In genomic region chr13:101572456-101572855, GRCh38 we compare ENCODE assay signal across 30 cellular contexts.
A peak's percentile ranks its signal among the peaks of the same experiment; 100 is the strongest.
DNase-seq lines count a peak whose midpoint lies in the region; ATAC-seq and TF ChIP-seq lines count a peak whose summit lies in the region.
"Had no signal": no experiment of that assay in that cellular context is flagged by ENCODE, and none has a peak within 500 bp of the region (broad histone marks: within the 10 kb centered on the region; RNA-seq: fewer than 3 reads in every experiment).

No MANE protein-coding gene starts in this region.

- no peaks in the 10 kb centered on the region for H3F3A ChIP-seq in GM23338 (replicated peaks; ENCODE audit: low read depth)

- DNase-seq in GM23338 (ENCODE audit: low spot score): no peak
- DNase-seq in Panc1 (ENCODE audit: low read depth, low spot score): no peak
- DNase-seq in fibroblast of lung (ENCODE audit: low read depth in 2 of 2): no peak
- no peak for DNase-seq in trophoblast cell
- no peak for DNase-seq in stimulated activated naive CD8-positive, alpha-beta T cell treated with anti-CD3 and anti-CD28 coated beads, Interleukin-15, Interleukin-2, amounts not matched to agents 100 U/mL and 50 U/mL, for 24 hours
- DNase-seq in GOT3 (lab: John Stamatoyannopoulos, UW): no peak
- no peak for DNase-seq in type B pancreatic cell (ENCODE audit: extremely low spot score, unreplicated experiment)
- DNase-seq: activated CD4-positive, alpha-beta T cell treated with anti-CD3 and anti-CD28 coated beads for 4 hours; activated T-cell treated with anti-CD3 and anti-CD28 coated beads for 4 hours; amygdala; foreskin melanocyte; GDM1; heart left ventricle; kidney; naive B cell; NCI-H1092 treated with DMSO at 0.1 percent for 48 hours; NCI-H1694 treated with DMSO at 0.1 percent for 48 hours; NCI-H510A; right lobe of liver; Right ventricle myocardium superior; stimulated activated CD4-positive, alpha-beta T cell treated with anti-CD3 and anti-CD28 coated beads, Interleukin-12 subunit alpha, Interleukin-12 subunit beta, amount 100 ng/mL, for 4 hours; stimulated activated CD4-positive, alpha-beta T cell treated with anti-CD3 and anti-CD28 coated beads, Interleukin-4, amount 100 ng/mL, for 1 hour; tibial artery had no signal

- H3K18ac ChIP-seq in trophoblast cell (ENCODE audit: low read length): no peak overlapping the region

- H2AFZ ChIP-seq in GM23338 (peak overlapping the region; percentile 66; the same call in 1 of the 2 replicates), fibroblast of lung (ENCODE audit: low read length) (peak overlapping the region; percentile 47), trophoblast cell (ENCODE audit: insufficient read depth, low read length, poor library complexity) (no peak overlapping the region)

- no CpG with 5 or more reads among the region's 5 CpGs for WGBS in trophoblast cell (ENCODE audit: extremely low coverage, insufficient coverage, insufficient read length)

- H3K79me2 ChIP-seq in GM23338 (replicated peaks; ENCODE audit: insufficient read depth): no peaks in the 10 kb centered on the region
- H3K79me2 ChIP-seq in fibroblast of lung (ENCODE audit: control insufficient read depth, insufficient read depth, low read length): no peaks in the 10 kb centered on the region
- no peaks in the 10 kb centered on the region for H3K79me2 ChIP-seq in trophoblast cell (ENCODE audit: control insufficient read depth, insufficient read depth, low read length, poor library complexity)

- H3K27me3 Mint-ChIP-seq in GM23338 (ENCODE audit: insufficient read depth, low read depth, poor library complexity) (no peaks in the 10 kb centered on the region), type B pancreatic cell (peaks cover 8% of the 10 kb centered on the region)
- H3K27me3 Mint-ChIP-seq: activated naive CD4-positive, alpha-beta T cell treated with anti-CD3 and anti-CD28 coated beads, Interleukin-2, amount 50 U/mL, for 24 hours had no signal

- H3K36me3 ChIP-seq in GM23338 (ENCODE audit: insufficient read depth) (no peaks in the 10 kb centered on the region), Panc1 (ENCODE audit: control insufficient read depth, insufficient read depth, low read length) (no peaks in the 10 kb centered on the region), fibroblast of lung (ENCODE audit: control insufficient read depth, insufficient read depth, low read length) (no peaks in the 10 kb centered on the region), trophoblast cell (ENCODE audit: control insufficient read depth in 1 of 2, insufficient read depth in 2 of 2, low read length in 2 of 2) (no peaks in the 10 kb centered on the region)
- H3K36me3 ChIP-seq: BLaER1, breast epithelium, heart left ventricle, prostate gland, right lobe of liver, tibial artery had no signal

- H3K14ac ChIP-seq in trophoblast cell (ENCODE audit: low read length): no peak overlapping the region

- no peaks in the 10 kb centered on the region for H3K9me3 ChIP-seq in Panc1 (ENCODE audit: control insufficient read depth, insufficient read depth, low read depth, low read length)
- H3K9me3 ChIP-seq in fibroblast of lung (ENCODE audit: control insufficient read depth, insufficient read depth, low read depth, low read length): no peaks in the 10 kb centered on the region
- H3K9me3 ChIP-seq in trophoblast cell (ENCODE audit: insufficient read depth, low read depth, low read length): no peaks in the 10 kb centered on the region
- H3K9me3 ChIP-seq: BLaER1, breast epithelium, heart left ventricle, prostate gland, right lobe of liver, tibial artery had no signal

- H4K20me1 ChIP-seq in GM23338 (replicated peaks; ENCODE audit: insufficient read depth) (no peaks in the 10 kb centered on the region), fibroblast of lung (ENCODE audit: control insufficient read depth, extremely low read depth, insufficient read depth, low read length) (no peaks in the 10 kb centered on the region)
- H4K20me1 ChIP-seq: BLaER1 had no signal

- no peak overlapping the region for H2AK5ac ChIP-seq in trophoblast cell (ENCODE audit: low read length)

- H3K27ac ChIP-seq in GM23338 (ENCODE audit: low read depth): no peak overlapping the region
- peak overlapping the region; percentile 74 for H3K27ac ChIP-seq in Panc1 (ENCODE audit: low read length)
- H3K27ac ChIP-seq in fibroblast of lung (ENCODE audit: insufficient read depth, low read length): no peak overlapping the region
- H3K27ac ChIP-seq in trophoblast cell (ENCODE audit: low read depth, low read length): no peak overlapping the region
- H3K27ac ChIP-seq: BLaER1, breast epithelium, epithelial cell of prostate, heart left ventricle, prostate gland, right lobe of liver, tibial artery had no signal

- CTCF ChIA-PET in Panc1 (lab: Charles Lee): no interaction called here

- no peak overlapping the region for H4K91ac ChIP-seq in trophoblast cell (ENCODE audit: low read depth, low read length)

- H4K12ac ChIP-seq in trophoblast cell (ENCODE audit: low read depth, low read length): no peak overlapping the region

- H3K9ac ChIP-seq in fibroblast of lung (ENCODE audit: insufficient read depth, low read length) (no peak overlapping the region), trophoblast cell (ENCODE audit: low read length) (peak overlapping the region; percentile 34)
- H3K9ac ChIP-seq: BLaER1 had no signal

- H3K4me3 ChIP-seq in GM23338 (no peak overlapping the region), Panc1 (ENCODE audit: low read depth in 2 of 2, low read length in 2 of 2) (no peak overlapping the region), fibroblast of lung (replicated peaks in 1 of 4; ENCODE audit: control extremely low read depth in 1 of 4, insufficient read depth in 1 of 4, low read depth in 3 of 4, low read length in 4 of 4) (no peak overlapping the region), trophoblast cell (ENCODE audit: low read depth, low read length) (no peak overlapping the region)
- H3K4me3 ChIP-seq: BLaER1, breast epithelium, heart left ventricle, K562, prostate gland, right lobe of liver, tibial artery had no signal

- no peak overlapping the region for H3K4ac ChIP-seq in trophoblast cell (ENCODE audit: low read depth, low read length)

- intact Hi-C loops in Panc1 (cut with micrococcal nuclease; ENCODE audit: unreplicated experiment): no loop called here

- ATAC-seq in GM23338 (no peak), Panc1 (peak; percentile 17; the same call in 1 of the 2 replicates)
- ATAC-seq in stimulated activated naive CD8-positive, alpha-beta T cell treated with anti-CD3 and anti-CD28 coated beads, Interleukin-15, Interleukin-2, amounts not matched to agents 100 U/mL and 50 U/mL, for 24 hours: no peak
- ATAC-seq: heart left ventricle, K562, right lobe of liver had no signal

- H3K9me3 Mint-ChIP-seq in GM23338 (no peaks in the 10 kb centered on the region), type B pancreatic cell (no peaks in the 10 kb centered on the region)
- H3K9me3 Mint-ChIP-seq: activated naive CD4-positive, alpha-beta T cell treated with anti-CD3 and anti-CD28 coated beads, Interleukin-2, amount 50 U/mL, for 24 hours; mesothelial cell of epicardium; naive B cell had no signal

- H3K27ac Mint-ChIP-seq in GM23338 (peak overlapping the region; percentile 8; the same call in 1 of the 2 replicates), type B pancreatic cell (no peak overlapping the region)
- H3K27ac Mint-ChIP-seq: activated naive CD4-positive, alpha-beta T cell treated with anti-CD3 and anti-CD28 coated beads, Interleukin-2, amount 50 U/mL, for 24 hours; mesothelial cell of epicardium had no signal

- H3K27me3 ChIP-seq in GM23338 (ENCODE audit: insufficient read depth) (no peaks in the 10 kb centered on the region), Panc1 (ENCODE audit: control insufficient read depth, insufficient read depth, low read length) (no peaks in the 10 kb centered on the region), fibroblast of lung (ENCODE audit: control insufficient read depth, insufficient read depth, low read length) (no peaks in the 10 kb centered on the region), trophoblast cell (ENCODE audit: insufficient read depth, low read length) (no peaks in the 10 kb centered on the region)
- H3K27me3 ChIP-seq: BLaER1, breast epithelium, heart left ventricle, right lobe of liver, tibial artery had no signal

- in situ Hi-C loops in Panc1 (cut with HindIII; ENCODE audit: low pct_unique_long_range_greater_than_20kb, low sequenced_read_pairs): no loop called here

- H2BK12ac ChIP-seq in trophoblast cell (ENCODE audit: low read length): no peak overlapping the region

- BruUV-seq in Panc1 (replicated peaks; lab: Mats Ljungman, UMichigan): no TSS peak

- no peaks in the 10 kb centered on the region for H3K79me1 ChIP-seq in trophoblast cell (ENCODE audit: low read length)

- TF ChIP-seq CTCF in GM23338 (conservative IDR thresholded peaks at IDR 0.05; ENCODE audit: low read depth in 2 of 2): no peak
- TF ChIP-seq CTCF in Panc1 (IDR thresholded peaks at IDR 0.05): no peak
- TF ChIP-seq CTCF in fibroblast of lung (conservative IDR thresholded peaks at IDR 0.05 in 1 of 2, IDR thresholded peaks at IDR 0.05 in 1 of 2; ENCODE audit: low read depth in 1 of 2, low read length in 2 of 2): no peak
- TF ChIP-seq CTCF in type B pancreatic cell (conservative IDR thresholded peaks at IDR 0.05): no peak

- POLR2A ChIA-PET in Panc1 (lab: Charles Lee): no interaction called here

- H3K23ac ChIP-seq in trophoblast cell (ENCODE audit: low read length): no peak overlapping the region

- no peak overlapping the region for H2BK120ac ChIP-seq in trophoblast cell (ENCODE audit: insufficient read depth, low read length, poor library complexity)

- no peak overlapping the region for H3K4me3 Mint-ChIP-seq in GM23338
- no peak overlapping the region for H3K4me3 Mint-ChIP-seq in type B pancreatic cell
- H3K4me3 Mint-ChIP-seq: activated naive CD4-positive, alpha-beta T cell treated with anti-CD3 and anti-CD28 coated beads, Interleukin-2, amount 50 U/mL, for 24 hours; mesothelial cell of epicardium; naive B cell had no signal

- H3K4me1 Mint-ChIP-seq in GM23338: peaks cover 9% of the 10 kb centered on the region
- H3K4me1 Mint-ChIP-seq in type B pancreatic cell (ENCODE audit: unreplicated experiment): peaks cover 5% of the 10 kb centered on the region
- H3K4me1 Mint-ChIP-seq: activated naive CD4-positive, alpha-beta T cell treated with anti-CD3 and anti-CD28 coated beads, Interleukin-2, amount 50 U/mL, for 24 hours had no signal

- no peaks in the 10 kb centered on the region for H3K9me2 ChIP-seq in GM23338 (ENCODE audit: insufficient read depth)

- H3K36me3 Mint-ChIP-seq in GM23338 (ENCODE audit: low read depth) (no peaks in the 10 kb centered on the region), type B pancreatic cell (no peaks in the 10 kb centered on the region)
- H3K36me3 Mint-ChIP-seq: activated naive CD4-positive, alpha-beta T cell treated with anti-CD3 and anti-CD28 coated beads, Interleukin-2, amount 50 U/mL, for 24 hours; mesothelial cell of epicardium; naive B cell had no signal

- no peak overlapping the region for H3K4me2 ChIP-seq in GM23338
- H3K4me2 ChIP-seq in fibroblast of lung (ENCODE audit: extremely low read depth, insufficient read depth, low read length): no peak overlapping the region
- no peak overlapping the region for H3K4me2 ChIP-seq in trophoblast cell (ENCODE audit: low read length)
- H3K4me2 ChIP-seq: BLaER1 had no signal

- no peak overlapping the region for H2BK5ac ChIP-seq in trophoblast cell (ENCODE audit: low read depth, low read length, poor library complexity)

- H3K4me1 ChIP-seq in GM23338 (ENCODE audit: insufficient read depth) (peaks cover 4% of the 10 kb centered on the region), Panc1 (ENCODE audit: control insufficient read depth, insufficient read depth, low read length) (peaks cover 32% of the 10 kb centered on the region), fibroblast of lung (ENCODE audit: control insufficient read depth, extremely low read depth, insufficient read depth, low read length) (no peaks in the 10 kb centered on the region), trophoblast cell (ENCODE audit: control insufficient read depth in 1 of 2, insufficient read depth in 2 of 2, low read length in 2 of 2) (no peaks in the 10 kb centered on the region)
- H3K4me1 ChIP-seq: BLaER1, breast epithelium, heart left ventricle, prostate gland had no signal

- no peak overlapping the region for H4K8ac ChIP-seq in trophoblast cell (ENCODE audit: low read depth, low read length)
